In the genomic region with DNA sequence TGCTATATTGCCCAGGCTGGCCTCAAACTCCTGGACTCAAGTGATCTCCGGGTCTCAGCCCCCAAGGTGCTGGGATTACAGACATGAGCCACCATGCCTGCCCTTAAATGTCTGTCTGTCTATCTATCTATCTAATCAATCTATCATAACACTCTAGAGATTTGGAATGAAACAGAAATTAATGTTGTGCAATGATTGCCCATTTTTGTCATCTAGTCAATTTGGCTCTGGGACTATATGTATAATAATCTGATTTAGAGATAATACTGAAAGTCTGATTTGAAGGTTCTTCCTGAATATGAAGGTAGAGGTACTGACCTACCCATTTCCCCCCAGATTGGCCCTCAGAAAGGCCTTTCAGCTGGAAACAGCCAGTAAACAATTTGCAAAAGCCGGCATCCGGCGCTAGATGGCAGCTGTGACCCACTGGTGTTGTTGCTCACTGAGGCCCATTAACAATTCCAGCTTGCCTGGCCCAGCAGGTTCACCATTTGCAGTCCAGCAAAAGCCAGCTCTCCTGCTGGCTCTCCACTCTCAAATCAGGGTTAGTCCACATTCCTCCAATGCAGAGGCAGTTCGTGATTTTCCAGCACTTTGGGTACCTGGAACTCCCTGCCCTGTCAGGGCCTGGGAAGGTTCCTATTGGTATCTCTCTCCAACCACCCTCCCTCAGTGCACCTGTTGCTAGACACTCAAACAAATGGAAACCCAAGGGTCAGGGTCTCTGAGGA, we compare ENCODE assay signal across 1 cellular context.
TF ChIP-seq lines count a peak whose summit lies in the region.

No MANE protein-coding gene starts in this region.

TF ChIP-seq in HepG2, 621 proteins besides CTCF, POLR2A, EP300 and RAD21 (continued from another document and continues in another):
- TF ChIP-seq IRF9 (CRISPR knock-in tag; IDR thresholded peaks at IDR 0.05; ENCODE audit: borderline replicate concordance): no peak; the same call in 1 of the 2 replicates
- TF ChIP-seq POLR2G (IDR thresholded peaks at IDR 0.05; ENCODE audit: low read depth, low read length): no peak
- no peak for TF ChIP-seq ARNT2 (CRISPR knock-in tag; IDR thresholded peaks at IDR 0.05; ENCODE audit: low read depth)
- no peak for TF ChIP-seq SIX1 (CRISPR knock-in tag; IDR thresholded peaks at IDR 0.05; ENCODE audit: borderline replicate concordance)
- TF ChIP-seq ZFP1 (CRISPR knock-in tag; IDR thresholded peaks at IDR 0.05): 0 out of 2 replicates have a peak, but pooled peaks have one; percentile 73
- peak; percentile 99 for TF ChIP-seq STAG1 (CRISPR knock-in tag; IDR thresholded peaks at IDR 0.05)
- TF ChIP-seq ZNF350 (CRISPR knock-in tag; IDR thresholded peaks at IDR 0.05; ENCODE audit: borderline replicate concordance, low read depth): peak; percentile 50; the same call in 1 of the 2 replicates
- TF ChIP-seq PHF8 (CRISPR knock-in tag; IDR thresholded peaks at IDR 0.05): no peak
- TF ChIP-seq KDM5A (IDR thresholded peaks at IDR 0.05; ENCODE audit: borderline replicate concordance, low read length): no peak
- no peak for TF ChIP-seq ZMAT3 (CRISPR knock-in tag; conservative IDR thresholded peaks at IDR 0.05)
- TF ChIP-seq, protein P1, sequence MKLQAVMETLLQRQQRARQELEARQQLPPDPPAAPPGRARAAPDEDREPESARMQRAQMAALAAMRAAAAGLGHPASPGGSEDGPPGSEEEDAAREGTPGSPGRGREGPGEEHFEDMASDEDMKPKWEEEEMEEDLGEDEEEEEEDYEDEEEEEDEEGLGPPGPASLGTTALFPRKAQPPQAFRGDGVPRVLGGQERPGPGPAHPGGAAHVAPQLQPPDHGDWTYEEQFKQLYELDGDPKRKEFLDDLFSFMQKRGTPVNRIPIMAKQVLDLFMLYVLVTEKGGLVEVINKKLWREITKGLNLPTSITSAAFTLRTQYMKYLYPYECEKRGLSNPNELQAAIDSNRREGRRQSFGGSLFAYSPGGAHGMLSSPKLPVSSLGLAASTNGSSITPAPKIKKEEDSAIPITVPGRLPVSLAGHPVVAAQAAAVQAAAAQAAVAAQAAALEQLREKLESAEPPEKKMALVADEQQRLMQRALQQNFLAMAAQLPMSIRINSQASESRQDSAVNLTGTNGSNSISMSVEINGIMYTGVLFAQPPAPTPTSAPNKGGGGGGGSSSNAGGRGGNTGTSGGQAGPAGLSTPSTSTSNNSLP (IDR thresholded peaks at IDR 0.05; ENCODE audit: low read depth, low read length): peak; percentile 9; the same call in 1 of the 2 replicates
- no peak for TF ChIP-seq HIC2 (CRISPR knock-in tag; IDR thresholded peaks at IDR 0.05; ENCODE audit: low read depth)
- TF ChIP-seq MIER3 (CRISPR knock-in tag; IDR thresholded peaks at IDR 0.05; ENCODE audit: borderline replicate concordance): peak; percentile 46; the same call in 1 of the 2 replicates
- no peak for TF ChIP-seq SCMH1 (CRISPR knock-in tag; IDR thresholded peaks at IDR 0.05; ENCODE audit: borderline replicate concordance)
- peak; percentile 32; the same call in 1 of the 2 replicates for TF ChIP-seq ZSCAN25 (CRISPR knock-in tag; IDR thresholded peaks at IDR 0.05)
- no peak for TF ChIP-seq ISX (CRISPR knock-in tag; conservative IDR thresholded peaks at IDR 0.05)
- TF ChIP-seq ZNF563 (CRISPR knock-in tag; IDR thresholded peaks at IDR 0.05): no peak
- TF ChIP-seq ETV5 (CRISPR knock-in tag; IDR thresholded peaks at IDR 0.05; ENCODE audit: borderline replicate concordance): peak; percentile 19; the same call in 1 of the 2 replicates
- TF ChIP-seq ZNF687 (CRISPR knock-in tag; IDR thresholded peaks at IDR 0.05): peak; percentile 67
- TF ChIP-seq HMGA1 (CRISPR knock-in tag; conservative IDR thresholded peaks at IDR 0.05): no peak
- 0 out of 2 replicates have a peak, but pooled peaks have one; percentile 39 for TF ChIP-seq ZNF138 (CRISPR knock-in tag; IDR thresholded peaks at IDR 0.05; ENCODE audit: low read depth)
- TF ChIP-seq AKAP8 (CRISPR knock-in tag; IDR thresholded peaks at IDR 0.05): no peak
- peak; percentile 61; the same call in 1 of the 2 replicates for TF ChIP-seq PITX1 (CRISPR knock-in tag; IDR thresholded peaks at IDR 0.05)
- 0 out of 2 replicates have a peak, but pooled peaks have one; percentile 39 for TF ChIP-seq NR2F6 (IDR thresholded peaks at IDR 0.05)
- peak; percentile 61; the same call in 1 of the 2 replicates for TF ChIP-seq NR2F6 (CRISPR knock-in tag; IDR thresholded peaks at IDR 0.05)
- no peak for TF ChIP-seq GABPA (IDR thresholded peaks at IDR 0.05; ENCODE audit: low read depth, low read length)
- no peak for TF ChIP-seq GABPA (CRISPR knock-in tag; IDR thresholded peaks at IDR 0.05; ENCODE audit: low read depth)
- TF ChIP-seq ZNF556 (CRISPR knock-in tag; IDR thresholded peaks at IDR 0.05; ENCODE audit: borderline replicate concordance): peak; percentile 90; the same call in 1 of the 2 replicates
- TF ChIP-seq PLRG1 (conservative IDR thresholded peaks at IDR 0.05): no peak
- TF ChIP-seq ZNF235 (CRISPR knock-in tag; IDR thresholded peaks at IDR 0.05; ENCODE audit: borderline replicate concordance): no peak
- TF ChIP-seq KLF9 (CRISPR knock-in tag; IDR thresholded peaks at IDR 0.05; ENCODE audit: low read depth): no peak
- TF ChIP-seq ZIK1 (CRISPR knock-in tag; IDR thresholded peaks at IDR 0.05; ENCODE audit: borderline replicate concordance, low read depth): no peak
- no peak for TF ChIP-seq CAMTA2 (CRISPR knock-in tag; IDR thresholded peaks at IDR 0.05; ENCODE audit: borderline replicate concordance)
- TF ChIP-seq RFX5 (IDR thresholded peaks at IDR 0.05; ENCODE audit: low read depth, low read length): no peak
- no peak for TF ChIP-seq FOXA1 (IDR thresholded peaks at IDR 0.05)
- TF ChIP-seq FOXA1 (CRISPR knock-in tag; IDR thresholded peaks at IDR 0.05): peak; percentile 21; the same call in 1 of the 2 replicates
- TF ChIP-seq, protein P2, sequence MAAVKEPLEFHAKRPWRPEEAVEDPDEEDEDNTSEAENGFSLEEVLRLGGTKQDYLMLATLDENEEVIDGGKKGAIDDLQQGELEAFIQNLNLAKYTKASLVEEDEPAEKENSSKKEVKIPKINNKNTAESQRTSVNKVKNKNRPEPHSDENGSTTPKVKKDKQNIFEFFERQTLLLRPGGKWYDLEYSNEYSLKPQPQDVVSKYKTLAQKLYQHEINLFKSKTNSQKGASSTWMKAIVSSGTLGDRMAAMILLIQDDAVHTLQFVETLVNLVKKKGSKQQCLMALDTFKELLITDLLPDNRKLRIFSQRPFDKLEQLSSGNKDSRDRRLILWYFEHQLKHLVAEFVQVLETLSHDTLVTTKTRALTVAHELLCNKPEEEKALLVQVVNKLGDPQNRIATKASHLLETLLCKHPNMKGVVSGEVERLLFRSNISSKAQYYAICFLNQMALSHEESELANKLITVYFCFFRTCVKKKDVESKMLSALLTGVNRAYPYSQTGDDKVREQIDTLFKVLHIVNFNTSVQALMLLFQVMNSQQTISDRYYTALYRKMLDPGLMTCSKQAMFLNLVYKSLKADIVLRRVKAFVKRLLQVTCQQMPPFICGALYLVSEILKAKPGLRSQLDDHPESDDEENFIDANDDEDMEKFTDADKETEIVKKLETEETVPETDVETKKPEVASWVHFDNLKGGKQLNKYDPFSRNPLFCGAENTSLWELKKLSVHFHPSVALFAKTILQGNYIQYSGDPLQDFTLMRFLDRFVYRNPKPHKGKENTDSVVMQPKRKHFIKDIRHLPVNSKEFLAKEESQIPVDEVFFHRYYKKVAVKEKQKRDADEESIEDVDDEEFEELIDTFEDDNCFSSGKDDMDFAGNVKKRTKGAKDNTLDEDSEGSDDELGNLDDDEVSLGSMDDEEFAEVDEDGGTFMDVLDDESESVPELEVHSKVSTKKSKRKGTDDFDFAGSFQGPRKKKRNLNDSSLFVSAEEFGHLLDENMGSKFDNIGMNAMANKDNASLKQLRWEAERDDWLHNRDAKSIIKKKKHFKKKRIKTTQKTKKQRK (IDR thresholded peaks at IDR 0.05; ENCODE audit: low read length): no peak
- no peak for TF ChIP-seq ZNF737 (CRISPR knock-in tag; IDR thresholded peaks at IDR 0.05; ENCODE audit: borderline replicate concordance)
- peak; percentile 24; the same call in 1 of the 2 replicates for TF ChIP-seq BCL6 (CRISPR knock-in tag; IDR thresholded peaks at IDR 0.05)
- TF ChIP-seq MXD4 (CRISPR knock-in tag; IDR thresholded peaks at IDR 0.05): peak; percentile 21
- no peak for TF ChIP-seq ADNP (CRISPR knock-in tag; IDR thresholded peaks at IDR 0.05)
- peak; percentile 73; the same call in 1 of the 2 replicates for TF ChIP-seq ZNF580 (CRISPR knock-in tag; IDR thresholded peaks at IDR 0.05; ENCODE audit: borderline replicate concordance, low read depth)
- TF ChIP-seq, protein P3, sequence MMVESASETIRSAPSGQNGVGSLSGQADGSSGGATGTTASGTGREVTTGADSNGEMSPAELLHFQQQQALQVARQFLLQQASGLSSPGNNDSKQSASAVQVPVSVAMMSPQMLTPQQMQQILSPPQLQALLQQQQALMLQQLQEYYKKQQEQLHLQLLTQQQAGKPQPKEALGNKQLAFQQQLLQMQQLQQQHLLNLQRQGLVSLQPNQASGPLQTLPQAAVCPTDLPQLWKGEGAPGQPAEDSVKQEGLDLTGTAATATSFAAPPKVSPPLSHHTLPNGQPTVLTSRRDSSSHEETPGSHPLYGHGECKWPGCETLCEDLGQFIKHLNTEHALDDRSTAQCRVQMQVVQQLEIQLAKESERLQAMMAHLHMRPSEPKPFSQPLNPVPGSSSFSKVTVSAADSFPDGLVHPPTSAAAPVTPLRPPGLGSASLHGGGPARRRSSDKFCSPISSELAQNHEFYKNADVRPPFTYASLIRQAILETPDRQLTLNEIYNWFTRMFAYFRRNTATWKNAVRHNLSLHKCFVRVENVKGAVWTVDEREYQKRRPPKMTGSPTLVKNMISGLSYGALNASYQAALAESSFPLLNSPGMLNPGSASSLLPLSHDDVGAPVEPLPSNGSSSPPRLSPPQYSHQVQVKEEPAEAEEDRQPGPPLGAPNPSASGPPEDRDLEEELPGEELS (CRISPR knock-in tag; IDR thresholded peaks at IDR 0.05): peak; percentile 41; the same call in 1 of the 2 replicates
- TF ChIP-seq ZNF572 (CRISPR knock-in tag; IDR thresholded peaks at IDR 0.05): peak; percentile 90
- TF ChIP-seq ZNF256 (CRISPR knock-in tag; conservative IDR thresholded peaks at IDR 0.05): no peak
- no peak for TF ChIP-seq ZNF224 (CRISPR knock-in tag; IDR thresholded peaks at IDR 0.05)
- TF ChIP-seq ZFP82 (CRISPR knock-in tag; IDR thresholded peaks at IDR 0.05; ENCODE audit: borderline replicate concordance): no peak
- TF ChIP-seq ZNF496 (CRISPR knock-in tag; IDR thresholded peaks at IDR 0.05; ENCODE audit: insufficient replicate concordance): no peak
- TF ChIP-seq RXRA (CRISPR knock-in tag; IDR thresholded peaks at IDR 0.05): peak; percentile 58
- TF ChIP-seq PAX8 (CRISPR knock-in tag; IDR thresholded peaks at IDR 0.05; ENCODE audit: borderline replicate concordance): no peak
- TF ChIP-seq, protein P4, sequence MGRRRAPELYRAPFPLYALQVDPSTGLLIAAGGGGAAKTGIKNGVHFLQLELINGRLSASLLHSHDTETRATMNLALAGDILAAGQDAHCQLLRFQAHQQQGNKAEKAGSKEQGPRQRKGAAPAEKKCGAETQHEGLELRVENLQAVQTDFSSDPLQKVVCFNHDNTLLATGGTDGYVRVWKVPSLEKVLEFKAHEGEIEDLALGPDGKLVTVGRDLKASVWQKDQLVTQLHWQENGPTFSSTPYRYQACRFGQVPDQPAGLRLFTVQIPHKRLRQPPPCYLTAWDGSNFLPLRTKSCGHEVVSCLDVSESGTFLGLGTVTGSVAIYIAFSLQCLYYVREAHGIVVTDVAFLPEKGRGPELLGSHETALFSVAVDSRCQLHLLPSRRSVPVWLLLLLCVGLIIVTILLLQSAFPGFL (CRISPR knock-in tag; IDR thresholded peaks at IDR 0.05): no peak
